21 cellular contexts compared by ENCODE assay signal in genomic region chr22:16869630-16870029, GRCh38. TPM values are rescaled to one million over a fixed set of nuclear protein-coding genes. Genes with fewer than 3 reads are reported as not detected.
"Had no signal": no experiment of that assay in that cellular context is flagged by ENCODE, and none has a peak within 500 bp of the region (broad histone marks: within the 10 kb centered on the region; RNA-seq: fewer than 3 reads in every experiment).

No MANE protein-coding gene starts in this region.

RNA-seq across cellular contexts. Expression of gene XKR3, which starts 44.4 kb away (rescaled TPM):
- total RNA-seq: chondrocyte, colonic mucosa, dermis blood vessel endothelial cell, endothelial cell of umbilical vein, esophagus squamous epithelium, foreskin keratinocyte, gastroesophageal sphincter, kidney, left cardiac atrium, lower leg skin, mammary epithelial cell, mononuclear cell, natural killer cell, occipital lobe, ovary, psoas muscle, spleen, ureter, vagina had no signal
- polyA plus RNA-seq: endothelial cell of umbilical vein, foreskin keratinocyte, heart left ventricle, mammary epithelial cell, neural cell, ovary, psoas muscle had no signal
